Comparison of ENCODE assay signal across 1 cellular context in the genomic region with DNA sequence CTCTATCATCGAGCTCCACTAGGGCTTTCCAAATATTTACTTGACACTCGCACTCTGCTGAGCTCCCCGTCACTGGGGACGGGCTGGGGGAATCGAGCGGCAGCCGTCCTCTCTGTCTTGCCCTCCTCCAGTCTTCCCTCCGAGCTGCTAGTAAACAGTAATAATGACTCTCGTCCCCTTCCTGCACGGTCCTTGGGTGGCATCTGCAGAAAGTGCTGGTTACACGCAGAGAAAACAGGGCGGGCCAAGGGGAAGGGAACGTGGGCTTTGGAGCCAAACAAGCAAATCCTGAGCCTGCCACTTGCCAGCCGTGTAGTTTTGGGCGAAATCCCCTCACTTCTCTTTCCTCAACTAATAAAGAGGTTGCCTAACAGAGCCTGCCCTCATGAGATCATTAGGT.
TF ChIP-seq lines count a peak whose summit lies in the region.

No MANE protein-coding gene starts in this region.

TF ChIP-seq in WTC11, 78 proteins besides CTCF, POLR2A, EP300 and RAD21 (continued from another document):
- TF ChIP-seq, protein P1, sequence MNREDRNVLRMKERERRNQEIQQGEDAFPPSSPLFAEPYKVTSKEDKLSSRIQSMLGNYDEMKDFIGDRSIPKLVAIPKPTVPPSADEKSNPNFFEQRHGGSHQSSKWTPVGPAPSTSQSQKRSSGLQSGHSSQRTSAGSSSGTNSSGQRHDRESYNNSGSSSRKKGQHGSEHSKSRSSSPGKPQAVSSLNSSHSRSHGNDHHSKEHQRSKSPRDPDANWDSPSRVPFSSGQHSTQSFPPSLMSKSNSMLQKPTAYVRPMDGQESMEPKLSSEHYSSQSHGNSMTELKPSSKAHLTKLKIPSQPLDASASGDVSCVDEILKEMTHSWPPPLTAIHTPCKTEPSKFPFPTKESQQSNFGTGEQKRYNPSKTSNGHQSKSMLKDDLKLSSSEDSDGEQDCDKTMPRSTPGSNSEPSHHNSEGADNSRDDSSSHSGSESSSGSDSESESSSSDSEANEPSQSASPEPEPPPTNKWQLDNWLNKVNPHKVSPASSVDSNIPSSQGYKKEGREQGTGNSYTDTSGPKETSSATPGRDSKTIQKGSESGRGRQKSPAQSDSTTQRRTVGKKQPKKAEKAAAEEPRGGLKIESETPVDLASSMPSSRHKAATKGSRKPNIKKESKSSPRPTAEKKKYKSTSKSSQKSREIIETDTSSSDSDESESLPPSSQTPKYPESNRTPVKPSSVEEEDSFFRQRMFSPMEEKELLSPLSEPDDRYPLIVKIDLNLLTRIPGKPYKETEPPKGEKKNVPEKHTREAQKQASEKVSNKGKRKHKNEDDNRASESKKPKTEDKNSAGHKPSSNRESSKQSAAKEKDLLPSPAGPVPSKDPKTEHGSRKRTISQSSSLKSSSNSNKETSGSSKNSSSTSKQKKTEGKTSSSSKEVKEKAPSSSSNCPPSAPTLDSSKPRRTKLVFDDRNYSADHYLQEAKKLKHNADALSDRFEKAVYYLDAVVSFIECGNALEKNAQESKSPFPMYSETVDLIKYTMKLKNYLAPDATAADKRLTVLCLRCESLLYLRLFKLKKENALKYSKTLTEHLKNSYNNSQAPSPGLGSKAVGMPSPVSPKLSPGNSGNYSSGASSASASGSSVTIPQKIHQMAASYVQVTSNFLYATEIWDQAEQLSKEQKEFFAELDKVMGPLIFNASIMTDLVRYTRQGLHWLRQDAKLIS (CRISPR knock-in tag; IDR thresholded peaks at IDR 0.05; ENCODE audit: borderline replicate concordance): no peak
- TF ChIP-seq ZNF396 (CRISPR knock-in tag; IDR thresholded peaks at IDR 0.05; ENCODE audit: borderline replicate concordance): no peak
- no peak for TF ChIP-seq TEAD1 (CRISPR knock-in tag; IDR thresholded peaks at IDR 0.05)
- no peak for TF ChIP-seq EMX1 (CRISPR knock-in tag; IDR thresholded peaks at IDR 0.05)
- no peak for TF ChIP-seq ZNF219 (CRISPR knock-in tag; IDR thresholded peaks at IDR 0.05; ENCODE audit: borderline replicate concordance)
- no peak for TF ChIP-seq MYBL2 (CRISPR knock-in tag; IDR thresholded peaks at IDR 0.05)
- no peak for TF ChIP-seq MAX (CRISPR knock-in tag; IDR thresholded peaks at IDR 0.05)
- TF ChIP-seq, protein P2, sequence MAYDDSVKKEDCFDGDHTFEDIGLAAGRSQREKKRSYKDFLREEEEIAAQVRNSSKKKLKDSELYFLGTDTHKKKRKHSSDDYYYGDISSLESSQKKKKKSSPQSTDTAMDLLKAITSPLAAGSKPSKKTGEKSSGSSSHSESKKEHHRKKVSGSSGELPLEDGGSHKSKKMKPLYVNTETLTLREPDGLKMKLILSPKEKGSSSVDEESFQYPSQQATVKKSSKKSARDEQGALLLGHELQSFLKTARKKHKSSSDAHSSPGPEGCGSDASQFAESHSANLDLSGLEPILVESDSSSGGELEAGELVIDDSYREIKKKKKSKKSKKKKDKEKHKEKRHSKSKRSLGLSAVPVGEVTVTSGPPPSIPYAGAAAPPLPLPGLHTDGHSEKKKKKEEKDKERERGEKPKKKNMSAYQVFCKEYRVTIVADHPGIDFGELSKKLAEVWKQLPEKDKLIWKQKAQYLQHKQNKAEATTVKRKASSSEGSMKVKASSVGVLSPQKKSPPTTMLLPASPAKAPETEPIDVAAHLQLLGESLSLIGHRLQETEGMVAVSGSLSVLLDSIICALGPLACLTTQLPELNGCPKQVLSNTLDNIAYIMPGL (CRISPR knock-in tag; IDR thresholded peaks at IDR 0.05): no peak
- TF ChIP-seq JAZF1 (CRISPR knock-in tag; IDR thresholded peaks at IDR 0.05): no peak
- no peak for TF ChIP-seq ZNF317 (CRISPR knock-in tag; IDR thresholded peaks at IDR 0.05; ENCODE audit: borderline replicate concordance, low read depth)
- TF ChIP-seq FOXP4 (CRISPR knock-in tag; IDR thresholded peaks at IDR 0.05): no peak
TF ChIP-seq in WTC11: peak in this region for 0.
